11 cellular contexts compared by ENCODE assay signal in genomic region chr2:166410828-166411472, GRCh38. TPM values are rescaled to one million over a fixed set of nuclear protein-coding genes. Genes with fewer than 3 reads are reported as not detected.
DNase-seq lines count a peak whose midpoint lies in the region; ATAC-seq and TF ChIP-seq lines count a peak whose summit lies in the region.
"Had no signal": no experiment of that assay in that cellular context is flagged by ENCODE, and none has a peak within 500 bp of the region (broad histone marks: within the 10 kb centered on the region; RNA-seq: fewer than 3 reads in every experiment).

No MANE protein-coding gene starts in this region.

- no peak overlapping the region for H3K4me3 ChIP-seq in brain microvascular endothelial cell (ENCODE audit: low read depth, low read length)

- H3K4me3 Mint-ChIP-seq in activated T-cell treated with anti-CD3 and anti-CD28 coated beads, Interleukin-2, amount 50 U/mL, for 72 hours, result no peak overlapping the region
- H3K4me3 Mint-ChIP-seq: type B pancreatic cell had no signal

- H3K27ac ChIP-seq in brain microvascular endothelial cell, result peak overlapping the region; percentile 82

- H3K27me3 Mint-ChIP-seq in activated T-cell treated with anti-CD3 and anti-CD28 coated beads, Interleukin-2, amount 50 U/mL, for 72 hours (ENCODE audit: low read depth), result no peaks in the 10 kb centered on the region
- H3K27me3 Mint-ChIP-seq: type B pancreatic cell had no signal

- H3K36me3 Mint-ChIP-seq in activated T-cell treated with anti-CD3 and anti-CD28 coated beads, Interleukin-2, amount 50 U/mL, for 72 hours (ENCODE audit: insufficient read depth in 2 of 2), result no peaks in the 10 kb centered on the region
- H3K36me3 Mint-ChIP-seq: type B pancreatic cell had no signal

- DNase-seq in AG20443 (ENCODE audit: low spot score) (peak; percentile 59), M059J (ENCODE audit: low read depth) (peak; percentile 72), brain microvascular endothelial cell (peak; percentile 96), lung microvascular endothelial cell (ENCODE audit: low read depth in 2 of 2) (peak; percentile 53 to 87), NCI-H2107 treated with DMSO at 0.1 percent for 48 hours (lab: John Stamatoyannopoulos, UW; ENCODE audit: unreplicated experiment) (no peak)
- no peak for DNase-seq in activated T-cell treated with anti-CD3 and anti-CD28 coated beads, Interleukin-2, amount 50 U/mL, for 72 hours
- DNase-seq: NCI-H2171 treated with DMSO at 0.1 percent for 48 hours, T-helper 1 cell had no signal

- TF ChIP-seq CTCF in brain microvascular endothelial cell (IDR thresholded peaks at IDR 0.05; ENCODE audit: low read depth, low read length, missing control alignments), result no peak

- H3K27ac Mint-ChIP-seq in activated T-cell treated with anti-CD3 and anti-CD28 coated beads, Interleukin-2, amount 50 U/mL, for 72 hours, result no peak overlapping the region
- H3K27ac Mint-ChIP-seq: type B pancreatic cell had no signal

- no peaks in the 10 kb centered on the region for H3K27me3 ChIP-seq in brain microvascular endothelial cell (replicated peaks)

- ATAC-seq in HG03095 (IDR thresholded peaks at IDR 0.05; ENCODE audit: unreplicated experiment) (no peak), HG02610 (IDR thresholded peaks at IDR 0.05; ENCODE audit: unreplicated experiment) (no peak)
- no peak for ATAC-seq in activated T-cell treated with anti-CD3 and anti-CD28 coated beads, Interleukin-2, amount 50 U/mL, for 72 hours (replicated peaks in 1 of 2)

- in situ Hi-C loops in brain microvascular endothelial cell (cut with HindIII; ENCODE audit: low pct_ligation_motif_present, low sequenced_read_pairs), result no loop called here

- H3K9me3 Mint-ChIP-seq in activated T-cell treated with anti-CD3 and anti-CD28 coated beads, Interleukin-2, amount 50 U/mL, for 72 hours, result peaks cover 0 to 2% of the 10 kb centered on the region in 2 donors
- H3K9me3 Mint-ChIP-seq: type B pancreatic cell had no signal

- H3K4me1 Mint-ChIP-seq in activated T-cell treated with anti-CD3 and anti-CD28 coated beads, Interleukin-2, amount 50 U/mL, for 72 hours (ENCODE audit: low read depth), result no peaks in the 10 kb centered on the region

- H3K36me3 ChIP-seq in brain microvascular endothelial cell (replicated peaks), result no peaks in the 10 kb centered on the region

RNA-seq across cellular contexts. Expression of gene SCN9A, which starts 35.2 kb away (rescaled TPM):
- total RNA-seq in M059J (2014; rRNA removed; shearing (Covaris generic)), result 0.42 and 0.86 TPM in 2 replicates
- total RNA-seq in lung microvascular endothelial cell, result under 0.01 and 0.22 TPM in 2 replicates
- under 1 TPM; 0.12 to 0.38 TPM for total RNA-seq in activated T-cell treated with anti-CD3 and anti-CD28 coated beads, Interleukin-2, amount 50 U/mL, for 72 hours

Comparison
In these comparisons a context has a peak if more than half of its experiments do, and no peak if none do; other contexts are left out.
1. DNase-seq: peak in AG20443 (single experiment), M059J (single experiment), brain microvascular endothelial cell (single experiment) and lung microvascular endothelial cell (2 of 2); none in activated T-cell treated with anti-CD3 and anti-CD28 coated beads, Interleukin-2, amount 50 U/mL, for 72 hours (0 of 2) and NCI-H2107 treated with DMSO at 0.1 percent for 48 hours (single experiment).